19 cellular contexts compared by ENCODE assay signal in genomic region chr5:145902421-145902820, GRCh38. TPM values are rescaled to one million over a fixed set of nuclear protein-coding genes. Genes with fewer than 3 reads are reported as not detected.
DNase-seq lines count a peak whose midpoint lies in the region; ATAC-seq, FAIRE-seq and TF ChIP-seq lines count a peak whose summit lies in the region.
"Had no signal": no experiment of that assay in that cellular context is flagged by ENCODE, and none has a peak within 500 bp of the region (broad histone marks: within the 10 kb centered on the region; RNA-seq: fewer than 3 reads in every experiment).

No MANE protein-coding gene starts in this region.

- H3K9me3 ChIP-seq in astrocyte (ENCODE audit: insufficient read depth, low read depth, low read length) (no peaks in the 10 kb centered on the region), trophoblast cell (ENCODE audit: insufficient read depth, low read depth, low read length) (no peaks in the 10 kb centered on the region)
- H3K9me3 ChIP-seq: BE2C had no signal

- H2AFZ ChIP-seq in astrocyte (ENCODE audit: low read depth, low read length), result no peak overlapping the region
- H2AFZ ChIP-seq in trophoblast cell (ENCODE audit: insufficient read depth, low read length, poor library complexity), result no peak overlapping the region

- no peak for ATAC-seq in GM19328 (IDR thresholded peaks at IDR 0.05; ENCODE audit: unreplicated experiment)

- H3K9ac ChIP-seq in astrocyte (ENCODE audit: low read length), result no peak overlapping the region
- H3K9ac ChIP-seq in trophoblast cell (ENCODE audit: low read length), result no peak overlapping the region

- H2AK5ac ChIP-seq in trophoblast cell (ENCODE audit: low read length), result no peak overlapping the region

- no peak overlapping the region for H3K23ac ChIP-seq in trophoblast cell (ENCODE audit: low read length)

- no peak overlapping the region for H3K18ac ChIP-seq in trophoblast cell (ENCODE audit: low read length)

- H3K79me1 ChIP-seq in trophoblast cell (ENCODE audit: low read length), result no peaks in the 10 kb centered on the region

- no peaks in the 10 kb centered on the region for H4K20me1 ChIP-seq in astrocyte (ENCODE audit: insufficient read depth, low read length)

- H3K27me3 ChIP-seq in astrocyte (ENCODE audit: insufficient read depth, low read length) (no peaks in the 10 kb centered on the region), trophoblast cell (ENCODE audit: insufficient read depth, low read length) (no peaks in the 10 kb centered on the region)
- H3K27me3 ChIP-seq: BE2C had no signal

- H3K27ac ChIP-seq in astrocyte (ENCODE audit: low read depth, low read length), result no peak overlapping the region
- H3K27ac ChIP-seq in trophoblast cell (ENCODE audit: low read depth, low read length), result no peak overlapping the region
- H3K27ac ChIP-seq: C4-2B had no signal

- H4K8ac ChIP-seq in trophoblast cell (ENCODE audit: low read depth, low read length), result no peak overlapping the region

- CTCF ChIA-PET in AG04449 (lab: Yijun Ruan, JAX), result interaction anchor here (1.5 to 3.3 kb wide), 4 partner anchors 15 to 147 kb away, joined by 4 to 28 read pairs (median 6); no protein-coding TSS in a partner anchor

- TF ChIP-seq CTCF in AG04449 (IDR thresholded peaks at IDR 0.05; ENCODE audit: insufficient read depth, low read length, missing control alignments) (no peak), LNCaP clone FGC (IDR thresholded peaks at IDR 0.05; ENCODE audit: control insufficient read depth, extremely low read depth, insufficient read depth) (no peak), astrocyte (IDR thresholded peaks at IDR 0.05; ENCODE audit: insufficient read depth, low read depth, low read length) (no peak)

- H4K91ac ChIP-seq in trophoblast cell (ENCODE audit: low read depth, low read length), result no peak overlapping the region

- no CpG with 5 or more reads among the region's 1 CpG for WGBS in trophoblast cell (ENCODE audit: extremely low coverage, insufficient coverage, insufficient read length)

- POLR2A ChIA-PET in AG04449 (lab: Yijun Ruan, JAX), result no interaction called here

- no peak overlapping the region for H3K4ac ChIP-seq in trophoblast cell (ENCODE audit: low read depth, low read length)

- H2BK12ac ChIP-seq in trophoblast cell (ENCODE audit: low read length), result no peak overlapping the region

- no peak for FAIRE-seq in astrocyte (lab: Jason Lieb, UNC)
- FAIRE-seq: D721Med had no signal

- H3K27ac Mint-ChIP-seq in astrocyte (ENCODE audit: unreplicated experiment), result no peak overlapping the region
- H3K27ac Mint-ChIP-seq: CD4-positive, alpha-beta memory T cell; H9 had no signal

- H3K36me3 Mint-ChIP-seq in astrocyte (ENCODE audit: low read depth, unreplicated experiment), result no peaks in the 10 kb centered on the region
- H3K36me3 Mint-ChIP-seq: CD4-positive, alpha-beta memory T cell had no signal

- H3K4me1 ChIP-seq in astrocyte (ENCODE audit: insufficient read depth, low read length), result peaks cover 5% of the 10 kb centered on the region
- no peaks in the 10 kb centered on the region for H3K4me1 ChIP-seq in trophoblast cell (ENCODE audit: control insufficient read depth in 1 of 2, insufficient read depth in 2 of 2, low read length in 2 of 2)
- H3K4me1 ChIP-seq: BE2C had no signal

- no peak overlapping the region for H3K4me3 Mint-ChIP-seq in astrocyte (ENCODE audit: unreplicated experiment)
- H3K4me3 Mint-ChIP-seq: CD4-positive, alpha-beta memory T cell; H9 had no signal

- DNase-seq in AG04449 (ENCODE audit: low read depth, low spot score) (peak; percentile 46), LNCaP clone FGC (ENCODE audit: low read depth) (peak; percentile 62), astrocyte (ENCODE audit: low read depth) (peak; percentile 26), trophoblast cell (peak; percentile 7 to 28), NOMO-1 treated with dmso at 0.1 percent for 144 hours (lab: John Stamatoyannopoulos, UW; ENCODE audit: unreplicated experiment) (no peak), NCI-H2196 (lab: John Stamatoyannopoulos, UW; ENCODE audit: unreplicated experiment) (no peak)
- no peak for DNase-seq in activated CD8-positive, alpha-beta memory T cell treated with anti-CD3 and anti-CD28 coated beads, Interleukin-2, amount 50 U/mL, for 48 hours
- DNase-seq: 8988T; BE2C; CD4-positive, alpha-beta memory T cell; DMS153; DMS79 treated with DMSO at 0.1 percent for 48 hours; GF-D8; GOT3; H9 had no signal

- H3K14ac ChIP-seq in trophoblast cell (ENCODE audit: low read length), result no peak overlapping the region

- H3K27me3 Mint-ChIP-seq in astrocyte (ENCODE audit: low read depth, unreplicated experiment), result no peaks in the 10 kb centered on the region

- H3K4me3 ChIP-seq in AG04449 (ENCODE audit: low read depth, low read length) (no peak overlapping the region), LNCaP clone FGC (ENCODE audit: low read depth, low read length) (no peak overlapping the region), astrocyte (ENCODE audit: insufficient read depth, low read depth, low read length) (no peak overlapping the region), trophoblast cell (ENCODE audit: low read depth, low read length) (no peak overlapping the region)

- peaks cover 13% of the 10 kb centered on the region for H3K9me3 Mint-ChIP-seq in astrocyte (ENCODE audit: unreplicated experiment)

- H3K79me2 ChIP-seq in astrocyte (ENCODE audit: insufficient read depth, low read length) (no peaks in the 10 kb centered on the region), trophoblast cell (ENCODE audit: control insufficient read depth, insufficient read depth, low read length, poor library complexity) (no peaks in the 10 kb centered on the region)

- H3K4me1 Mint-ChIP-seq in astrocyte (ENCODE audit: low read depth, unreplicated experiment), result no peaks in the 10 kb centered on the region
- H3K4me1 Mint-ChIP-seq: CD4-positive, alpha-beta memory T cell had no signal

- H4K12ac ChIP-seq in trophoblast cell (ENCODE audit: low read depth, low read length), result no peak overlapping the region

- no peak overlapping the region for H2BK5ac ChIP-seq in trophoblast cell (ENCODE audit: low read depth, low read length, poor library complexity)

- no peak overlapping the region for H3K4me2 ChIP-seq in astrocyte (ENCODE audit: low read length)
- H3K4me2 ChIP-seq in trophoblast cell (ENCODE audit: low read length), result no peak overlapping the region

- H2BK120ac ChIP-seq in trophoblast cell (ENCODE audit: insufficient read depth, low read length, poor library complexity), result no peak overlapping the region

- no peaks in the 10 kb centered on the region for H3K36me3 ChIP-seq in astrocyte (ENCODE audit: insufficient read depth, low read length)
- H3K36me3 ChIP-seq in trophoblast cell (ENCODE audit: control insufficient read depth in 1 of 2, insufficient read depth in 2 of 2, low read length in 2 of 2), result no peaks in the 10 kb centered on the region
- H3K36me3 ChIP-seq: BE2C had no signal

RNA-seq across cellular contexts. Expression of gene GRXCR2, which starts 29.6 kb away (rescaled TPM):
- not detected in 2 replicates for total RNA-seq in astrocyte
- polyA plus RNA-seq in trophoblast cell (2013), result not detected in 2 replicates
- total RNA-seq: CD4-positive, alpha-beta memory T cell; H9; HT1080 had no signal
- polyA plus RNA-seq: CD4-positive, alpha-beta memory T cell had no signal

RNA-seq across cellular contexts. Expression of gene SH3RF2, which starts 34.0 kb away (rescaled TPM):
- 8.6 and 12.3 TPM in 2 replicates for total RNA-seq in astrocyte
- polyA plus RNA-seq in trophoblast cell (2013), result 2.5 and 2.7 TPM in 2 replicates
- total RNA-seq: CD4-positive, alpha-beta memory T cell had no signal
- polyA plus RNA-seq: CD4-positive, alpha-beta memory T cell had no signal

Comparison
In these comparisons a context has a peak if more than half of its experiments do, and no peak if none do; other contexts are left out.
1. DNase-seq: peak in AG04449 (single experiment), LNCaP clone FGC (single experiment), astrocyte (single experiment) and trophoblast cell (2 of 2); none in NOMO-1 treated with dmso at 0.1 percent for 144 hours (single experiment), activated CD8-positive, alpha-beta memory T cell treated with anti-CD3 and anti-CD28 coated beads, Interleukin-2, amount 50 U/mL, for 48 hours (single experiment) and NCI-H2196 (single experiment).